In genomic region chr17:4901648-4902344, GRCh38 we compare ENCODE assay signal across 10 cellular contexts. TPM values are rescaled to one million over a fixed set of nuclear protein-coding genes. Genes with fewer than 3 reads are reported as not detected.
A peak's percentile ranks its signal among the peaks of the same experiment; 100 is the strongest.
DNase-seq lines count a peak whose midpoint lies in the region; ATAC-seq and TF ChIP-seq lines count a peak whose summit lies in the region.
"Had no signal": no experiment of that assay in that cellular context is flagged by ENCODE, and none has a peak within 500 bp of the region (broad histone marks: within the 10 kb centered on the region; RNA-seq: fewer than 3 reads in every experiment).

No MANE protein-coding gene starts in this region.

- H3K4me1 Mint-ChIP-seq in naive thymus-derived CD4-positive, alpha-beta T cell: peaks cover 14 to 45% (median 37%) of the 10 kb centered on the region in 7 donors

- DNase-seq in stimulated activated CD4-positive, alpha-beta T cell treated with anti-CD3 and anti-CD28 coated beads, Interleukin-12 subunit alpha, Interleukin-12 subunit beta, amount 100 ng/mL, for 4 hours: peak; percentile 17
- DNase-seq in stimulated activated CD4-positive, alpha-beta T cell treated with anti-CD3 and anti-CD28 coated beads, Interleukin-15, amount 100 ng/mL, for 24 hours: no peak
- DNase-seq in colonic mucosa (peak; percentile 76), OCI-M1 (lab: John Stamatoyannopoulos, UW) (no peak), NCI-H345 (lab: John Stamatoyannopoulos, UW) (no peak), EL (no peak)
- DNase-seq in naive thymus-derived CD4-positive, alpha-beta T cell: peak in 4 of 9 donors; percentile 18 to 52 (median 34)
- DNase-seq: NCI-H524 treated with DMSO at 0.1 percent for 48 hours had no signal

- no peaks in the 10 kb centered on the region for H3K36me3 ChIP-seq in colonic mucosa
- peaks cover 0 to 3% (median 0%) of the 10 kb centered on the region in 3 experiments for H3K36me3 ChIP-seq in naive thymus-derived CD4-positive, alpha-beta T cell (ENCODE audit: control insufficient read depth in 2 of 3, insufficient read depth in 3 of 3, low read length in 3 of 3)

- peak overlapping the region in 5 of 9 donors; percentile 68 to 98 (median 88) for H3K27ac Mint-ChIP-seq in naive thymus-derived CD4-positive, alpha-beta T cell

- POLR2A ChIA-PET in naive thymus-derived CD4-positive, alpha-beta T cell (lab: Charles Lee): interaction anchor here (1.5 to 5.9 kb wide), 2 partner anchors 38 to 66 kb away, joined by 6 to 25 read pairs; partner anchors contain the start of genes RNF167, SLC25A11 and SPAG7

- H3K4me3 ChIP-seq in colonic mucosa: no peak overlapping the region
- no peak overlapping the region for H3K4me3 ChIP-seq in naive thymus-derived CD4-positive, alpha-beta T cell (ENCODE audit: low read length)

- CTCF ChIA-PET in naive thymus-derived CD4-positive, alpha-beta T cell (lab: Charles Lee): interaction anchor here (0.6 kb wide), 1 partner anchor 335 kb away, joined by 3 read pairs; no protein-coding TSS in a partner anchor

- peak overlapping the region in 8 of 10 donors; percentile 69 to 95 (median 86) for H3K4me3 Mint-ChIP-seq in naive thymus-derived CD4-positive, alpha-beta T cell

- TF ChIP-seq CTCF in colonic mucosa (IDR thresholded peaks at IDR 0.05): no peak

- no peak overlapping the region for H3K27ac ChIP-seq in colonic mucosa
- peak overlapping the region; percentile 78 for H3K27ac ChIP-seq in naive thymus-derived CD4-positive, alpha-beta T cell (ENCODE audit: low read depth, low read length)

- H3K9ac ChIP-seq in colonic mucosa (ENCODE audit: low read depth in 2 of 2, low read length in 2 of 2): no peak overlapping the region

- no peaks in the 10 kb centered on the region for H3K9me3 ChIP-seq in colonic mucosa
- H3K9me3 ChIP-seq in naive thymus-derived CD4-positive, alpha-beta T cell (ENCODE audit: control insufficient read depth in 2 of 3, low read length in 3 of 3): no peaks in the 10 kb centered on the region

- ATAC-seq in naive thymus-derived CD4-positive, alpha-beta T cell: peak; percentile 28
- no peak for ATAC-seq in GM19351 (IDR thresholded peaks at IDR 0.05; ENCODE audit: unreplicated experiment)
- ATAC-seq: activated CD4-positive, CD25-positive, alpha-beta regulatory T cell treated with anti-CD3 and anti-CD28 coated beads, Interleukin-2, amount 50 U/mL, for 24 hours had no signal

- H3K36me3 Mint-ChIP-seq in naive thymus-derived CD4-positive, alpha-beta T cell: peaks cover 0 to 2% (median 0%) of the 10 kb centered on the region in 5 donors

- intact Hi-C loops in colonic mucosa (cut with DNase I): loop anchor here (5.0 kb wide), 1 partner anchor 71 kb away; no protein-coding TSS in a partner anchor
- intact Hi-C loops in naive thymus-derived CD4-positive, alpha-beta T cell (cut with micrococcal nuclease): loop anchor here in 1 of 2 donors (5.0 kb wide), 2 partner anchors 114 to 334 kb away; partner anchors contain the start of genes GLTPD2 and VMO1

- peaks cover 3% of the 10 kb centered on the region for H3K27me3 ChIP-seq in colonic mucosa
- H3K27me3 ChIP-seq in naive thymus-derived CD4-positive, alpha-beta T cell (ENCODE audit: control insufficient read depth in 2 of 2, insufficient read depth in 2 of 2, low read length in 2 of 2): no peaks in the 10 kb centered on the region

- peaks cover 0 to 3% (median 0%) of the 10 kb centered on the region in 11 donors for H3K9me3 Mint-ChIP-seq in naive thymus-derived CD4-positive, alpha-beta T cell

- peaks cover 14% of the 10 kb centered on the region for H3K4me1 ChIP-seq in colonic mucosa
- peaks cover 29 to 38% of the 10 kb centered on the region in 2 donors for H3K4me1 ChIP-seq in naive thymus-derived CD4-positive, alpha-beta T cell (ENCODE audit: control insufficient read depth in 2 of 2, insufficient read depth in 2 of 2, low read length in 2 of 2)

- H3K27me3 Mint-ChIP-seq in naive thymus-derived CD4-positive, alpha-beta T cell: peaks cover 0 to 18% (median 0%) of the 10 kb centered on the region in 5 donors

RNA-seq across cellular contexts. Expression of gene CHRNE, which starts 1.1 kb away (rescaled TPM):
- total RNA-seq in colonic mucosa: 1 to 10 TPM in 1 of 2 donors, not detected in 1; 1.1 TPM
- 1 to 10 TPM in 3 of 5 experiments, under 1 TPM in 2; 0.34 to 6.5 (median 1.0) TPM for total RNA-seq in naive thymus-derived CD4-positive, alpha-beta T cell
- polyA plus RNA-seq in naive thymus-derived CD4-positive, alpha-beta T cell: under 1 TPM in 1 of 2 donors, not detected in 1; 0.24 TPM

RNA-seq across cellular contexts. Expression of gene C17orf107, which starts 2.5 kb away (rescaled TPM):
- 1 to 10 TPM in 1 of 2 donors, under 1 TPM in 1; 0.74 to 1.8 TPM for total RNA-seq in colonic mucosa
- 10 to 100 TPM in 2 of 5 experiments, 1 to 10 TPM in 2, under 1 TPM in 1; 0.82 to 37.2 (median 5.9) TPM for total RNA-seq in naive thymus-derived CD4-positive, alpha-beta T cell
- polyA plus RNA-seq in naive thymus-derived CD4-positive, alpha-beta T cell: 1 to 10 TPM in 1 of 2 donors, under 1 TPM in 1; 0.95 to 1.1 TPM

RNA-seq across cellular contexts. Expression of gene GP1BA, which starts 30.3 kb away (rescaled TPM):
- not detected for total RNA-seq in colonic mucosa
- 1 to 10 TPM in 1 of 5 experiments, not detected in 4; 1.6 TPM for total RNA-seq in naive thymus-derived CD4-positive, alpha-beta T cell
- not detected for polyA plus RNA-seq in naive thymus-derived CD4-positive, alpha-beta T cell

RNA-seq across cellular contexts. Expression of gene SLC25A11, which starts 38.0 kb away (rescaled TPM):
- 100 to 1,000 TPM in 1 of 2 donors, 10 to 100 TPM in 1; 73.1 to 116 TPM for total RNA-seq in colonic mucosa
- 10 to 100 TPM; 27.0 to 82.6 (median 44.1) TPM for total RNA-seq in naive thymus-derived CD4-positive, alpha-beta T cell
- polyA plus RNA-seq in naive thymus-derived CD4-positive, alpha-beta T cell: 10 to 100 TPM; 57.8 to 86.8 TPM

RNA-seq across cellular contexts. Expression of gene RNF167, which starts 38.3 kb away (rescaled TPM):
- total RNA-seq in colonic mucosa: 100 to 1,000 TPM in 1 of 2 donors, 10 to 100 TPM in 1; 92.1 to 120 TPM
- 100 to 1,000 TPM in 4 of 5 experiments, 10 to 100 TPM in 1; 97.3 to 248 (median 148) TPM for total RNA-seq in naive thymus-derived CD4-positive, alpha-beta T cell
- polyA plus RNA-seq in naive thymus-derived CD4-positive, alpha-beta T cell: 10 to 100 TPM; 25.3 to 28.0 TPM

Comparison
In these comparisons a context has a peak if more than half of its experiments do, and no peak if none do; other contexts are left out.
1. DNase-seq: peak in stimulated activated CD4-positive, alpha-beta T cell treated with anti-CD3 and anti-CD28 coated beads, Interleukin-12 subunit alpha, Interleukin-12 subunit beta, amount 100 ng/mL, for 4 hours (single experiment) and colonic mucosa (single experiment); none in stimulated activated CD4-positive, alpha-beta T cell treated with anti-CD3 and anti-CD28 coated beads, Interleukin-15, amount 100 ng/mL, for 24 hours (single experiment), OCI-M1 (single experiment), NCI-H345 (single experiment) and EL (single experiment).